ENCODE assay signal across 10 cellular contexts in the genomic region with DNA sequence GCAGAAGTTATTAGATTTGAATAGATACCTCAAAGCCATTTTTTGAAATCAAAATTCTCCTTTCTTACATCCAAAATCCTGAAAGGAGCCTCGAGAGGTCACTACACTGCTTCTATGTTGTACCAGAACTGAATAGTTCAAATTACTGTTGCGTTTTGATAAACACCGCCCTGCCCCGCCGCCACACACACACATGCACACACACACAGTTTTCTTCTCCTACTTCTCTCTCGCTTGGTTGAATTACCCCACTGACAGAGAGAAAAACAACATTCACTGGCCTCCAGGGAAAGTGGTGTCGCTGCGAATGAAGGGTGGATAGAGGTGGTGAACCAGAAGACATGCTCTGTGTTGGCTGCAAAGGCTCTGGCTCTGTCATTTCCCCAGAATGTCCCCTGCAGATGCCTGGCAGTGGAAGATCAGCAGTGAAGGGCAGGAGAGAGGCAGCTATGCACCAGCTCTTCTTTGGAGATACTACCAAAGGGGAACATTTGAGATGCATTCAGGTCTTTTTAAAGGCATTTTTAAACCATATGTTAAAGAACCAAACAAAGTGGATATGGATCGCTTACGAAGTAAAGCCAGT.
DNase-seq lines count a peak whose midpoint lies in the region; ATAC-seq and TF ChIP-seq lines count a peak whose summit lies in the region.
"Had no signal": no experiment of that assay in that cellular context is flagged by ENCODE, and none has a peak within 500 bp of the region (broad histone marks: within the 10 kb centered on the region; RNA-seq: fewer than 3 reads in every experiment).

No MANE protein-coding gene starts in this region.

- peak overlapping the region; percentile 49 for H3K4me3 Mint-ChIP-seq in osteocyte (ENCODE audit: unreplicated experiment)
- H3K4me3 Mint-ChIP-seq in CD8-positive, alpha-beta T cell: no peak overlapping the region
- H3K4me3 Mint-ChIP-seq: activated T-helper 17 cell treated with anti-CD3 and anti-CD28 coated beads, Interleukin-2, amount 50 U/mL, for 72 hours had no signal

- H3K27ac ChIP-seq in mammary epithelial cell (ENCODE audit: insufficient read depth, low read depth, low read length): peak overlapping the region; percentile 87
- no peak overlapping the region for H3K27ac ChIP-seq in CD8-positive, alpha-beta T cell (ENCODE audit: low read depth, low read length)

- no peaks in the 10 kb centered on the region for H3K36me3 Mint-ChIP-seq in osteocyte (ENCODE audit: unreplicated experiment)
- no peaks in the 10 kb centered on the region for H3K36me3 Mint-ChIP-seq in CD8-positive, alpha-beta T cell

- H3K4me3 ChIP-seq in mammary epithelial cell (replicated peaks in 1 of 3; ENCODE audit: insufficient read depth in 1 of 3, low read depth in 2 of 3, low read length in 3 of 3): no peak overlapping the region
- no peak overlapping the region for H3K4me3 ChIP-seq in CD8-positive, alpha-beta T cell (ENCODE audit: low read depth, low read length)

- no peak overlapping the region for H3K4me2 ChIP-seq in mammary epithelial cell (ENCODE audit: insufficient read depth, low read depth, low read length)

- BruUV-seq in mammary epithelial cell (replicated peaks; lab: Mats Ljungman, UMichigan): no TSS peak

- peak overlapping the region; percentile 24 for H3K9ac ChIP-seq in mammary epithelial cell (ENCODE audit: insufficient read depth, low read length)

- ATAC-seq in left cardiac atrium (peak; percentile 25 to 36), HG02973 (IDR thresholded peaks at IDR 0.05; ENCODE audit: unreplicated experiment) (no peak), GM18867 (IDR thresholded peaks at IDR 0.05; ENCODE audit: unreplicated experiment) (no peak), GM19463 (IDR thresholded peaks at IDR 0.05; ENCODE audit: unreplicated experiment) (no peak)
- ATAC-seq in CD8-positive, alpha-beta T cell: no peak
- ATAC-seq: activated T-helper 17 cell treated with anti-CD3 and anti-CD28 coated beads, Interleukin-2, amount 50 U/mL, for 72 hours had no signal

- no peaks in the 10 kb centered on the region for H3K9me3 ChIP-seq in mammary epithelial cell (replicated peaks; ENCODE audit: insufficient read depth, low read length)
- H3K9me3 ChIP-seq in CD8-positive, alpha-beta T cell (ENCODE audit: low read length): no peaks in the 10 kb centered on the region

- no peaks in the 10 kb centered on the region for H3K9me3 Mint-ChIP-seq in osteocyte (ENCODE audit: unreplicated experiment)
- no peaks in the 10 kb centered on the region for H3K9me3 Mint-ChIP-seq in CD8-positive, alpha-beta T cell

- H3K4me1 Mint-ChIP-seq in osteocyte (ENCODE audit: unreplicated experiment): peaks cover 26% of the 10 kb centered on the region
- H3K4me1 Mint-ChIP-seq in CD8-positive, alpha-beta T cell (ENCODE audit: low read depth): no peaks in the 10 kb centered on the region

- TF ChIP-seq CTCF in mammary epithelial cell (conservative IDR thresholded peaks at IDR 0.05 in 1 of 2, IDR thresholded peaks at IDR 0.05 in 1 of 2; ENCODE audit: extremely low read depth in 1 of 2, insufficient read depth in 1 of 2, low read depth in 1 of 2, low read length in 2 of 2) (no peak), osteocyte (IDR thresholded peaks at IDR 0.05) (peak; percentile 21)
- TF ChIP-seq CTCF in CD8-positive, alpha-beta T cell (IDR thresholded peaks at IDR 0.05): no peak

- H2AFZ ChIP-seq in mammary epithelial cell (ENCODE audit: low read depth, low read length): peak overlapping the region; percentile 51

- no peaks in the 10 kb centered on the region for H3K27me3 ChIP-seq in mammary epithelial cell (ENCODE audit: insufficient read depth, low read length)
- no peaks in the 10 kb centered on the region for H3K27me3 ChIP-seq in CD8-positive, alpha-beta T cell (ENCODE audit: insufficient read depth, low read length)

- H3K79me2 ChIP-seq in mammary epithelial cell (ENCODE audit: insufficient read depth, low read length): no peaks in the 10 kb centered on the region

- POLR2A ChIA-PET in CD8-positive, alpha-beta T cell (lab: Charles Lee): no interaction called here

- CTCF ChIA-PET in mammary epithelial cell (lab: Charles Lee; ENCODE audit: low non-redundant PET): interaction anchor here (0.7 kb wide), 1 partner anchor 58 kb away, joined by 4 read pairs; no protein-coding TSS in a partner anchor
- CTCF ChIA-PET in CD8-positive, alpha-beta T cell (lab: Charles Lee): no interaction called here

- dilution Hi-C loops in mammary epithelial cell (cut with HindIII; ENCODE audit: low sequenced_read_pairs): no loop called here

- no peaks in the 10 kb centered on the region for H3K36me3 ChIP-seq in mammary epithelial cell (ENCODE audit: insufficient read depth, low read length)
- no peaks in the 10 kb centered on the region for H3K36me3 ChIP-seq in CD8-positive, alpha-beta T cell (ENCODE audit: insufficient read depth, low read length)

- no peaks in the 10 kb centered on the region for H4K20me1 ChIP-seq in mammary epithelial cell (ENCODE audit: insufficient read depth, low read length)

- intact Hi-C loops in mammary epithelial cell (cut with micrococcal nuclease) (loop anchor here (5.0 kb wide), 2 partner anchors 88 to 807 kb away; no protein-coding TSS in a partner anchor), left cardiac atrium (cut with DNase I) (no loop called here)
- intact Hi-C loops in CD8-positive, alpha-beta T cell (cut with DNase I, micrococcal nuclease): no loop called here

- H3K27me3 Mint-ChIP-seq in osteocyte (ENCODE audit: unreplicated experiment): peaks cover 2% of the 10 kb centered on the region
- H3K27me3 Mint-ChIP-seq in CD8-positive, alpha-beta T cell (ENCODE audit: low read depth): no peaks in the 10 kb centered on the region
- H3K27me3 Mint-ChIP-seq: activated T-helper 17 cell treated with anti-CD3 and anti-CD28 coated beads, Interleukin-2, amount 50 U/mL, for 72 hours had no signal

- DNase-seq in G401 (ENCODE audit: low spot score): peak; percentile 19
- DNase-seq in mammary epithelial cell: peak; percentile 31
- DNase-seq in left cardiac atrium: no peak
- DNase-seq in osteocyte (ENCODE audit: extremely low spot score, unreplicated experiment): no peak
- DNase-seq in CD8-positive, alpha-beta T cell: no peak
- DNase-seq: occipital lobe had no signal

- in situ Hi-C loops in G401 (cut with HindIII; ENCODE audit: low sequenced_read_pairs) (no loop called here), mammary epithelial cell (cut with MboI; ENCODE audit: low sequenced_read_pairs in 2 of 2) (no loop called here)

- H3K27ac Mint-ChIP-seq in osteocyte (ENCODE audit: unreplicated experiment): peak overlapping the region; percentile 65
- H3K27ac Mint-ChIP-seq in CD8-positive, alpha-beta T cell: no peak overlapping the region
- H3K27ac Mint-ChIP-seq: activated T-helper 17 cell treated with anti-CD3 and anti-CD28 coated beads, Interleukin-2, amount 50 U/mL, for 72 hours had no signal

- 95% methylated on average over 9 of the region's 10 CpGs for WGBS in mammary epithelial cell (ENCODE audit: low coverage, missing lambda C conversion rate)

- H3K4me1 ChIP-seq in mammary epithelial cell (ENCODE audit: insufficient read depth, low read length): peaks cover 48% of the 10 kb centered on the region
- no peaks in the 10 kb centered on the region for H3K4me1 ChIP-seq in CD8-positive, alpha-beta T cell (ENCODE audit: insufficient read depth, low read length)

Comparison
In these comparisons a context has a peak if more than half of its experiments do, and no peak if none do; other contexts are left out.
1. DNase-seq: peak in G401 (single experiment) and mammary epithelial cell (single experiment); none in left cardiac atrium (single experiment), osteocyte (single experiment) and CD8-positive, alpha-beta T cell (0 of 7).
2. ATAC-seq: peak in left cardiac atrium (2 of 2); none in HG02973 (single experiment), GM18867 (single experiment), GM19463 (single experiment) and CD8-positive, alpha-beta T cell (single experiment).